8 cellular contexts compared by ENCODE assay signal in the genomic region with DNA sequence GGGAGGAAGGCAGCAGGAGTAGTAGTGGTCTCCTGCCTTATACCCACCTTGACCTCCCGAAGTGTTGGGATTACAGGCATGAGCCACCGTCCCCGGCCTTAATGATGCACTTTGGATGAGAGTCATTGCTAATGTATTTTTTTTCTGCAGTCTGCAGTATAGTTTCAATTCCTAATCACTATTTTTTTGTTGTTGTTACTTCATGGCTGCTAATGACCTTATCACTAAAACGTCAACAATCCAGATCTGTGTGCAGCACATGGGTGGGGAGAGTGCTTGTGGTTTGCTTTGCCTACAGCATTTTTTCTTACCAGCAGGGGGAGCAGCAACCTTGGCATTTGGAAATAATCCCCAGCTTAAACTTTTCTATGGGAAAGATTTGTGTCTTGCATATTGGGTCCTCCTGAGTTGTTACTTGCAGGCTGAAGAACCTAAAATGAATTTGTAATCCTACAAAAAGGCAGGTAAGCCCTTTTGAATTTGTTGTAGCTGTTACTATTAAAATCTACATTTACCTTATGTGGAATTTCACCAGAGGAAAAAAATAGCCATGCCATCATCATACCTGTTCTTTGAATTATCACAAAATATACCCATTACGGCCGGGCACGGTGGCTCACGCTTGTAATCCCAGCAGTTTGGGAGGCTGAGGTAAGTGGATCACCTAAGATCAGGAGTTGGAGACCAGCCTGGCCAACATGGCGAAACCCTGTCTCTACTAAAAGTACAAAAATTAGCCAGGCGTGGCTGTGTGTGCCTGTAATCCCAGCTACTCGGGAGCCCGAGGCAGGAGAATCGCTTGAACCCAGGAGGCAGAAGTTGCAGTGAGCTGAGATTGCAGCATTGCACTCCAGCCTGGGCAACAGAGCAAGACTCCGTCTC. TPM values are rescaled to one million over a fixed set of nuclear protein-coding genes. Genes with fewer than 3 reads are reported as not detected.
DNase-seq lines count a peak whose midpoint lies in the region; ATAC-seq and TF ChIP-seq lines count a peak whose summit lies in the region.

No MANE protein-coding gene starts in this region.

- H2BK12ac ChIP-seq in trophoblast cell (ENCODE audit: low read length) = no peak overlapping the region

- H3K27me3 ChIP-seq in SJSA1 (replicated peaks) (no peaks in the 10 kb centered on the region; the same call in 1 of the 2 replicates), trophoblast cell (ENCODE audit: insufficient read depth, low read length) (no peaks in the 10 kb centered on the region), uterus (no peaks in the 10 kb centered on the region)

- no peak overlapping the region for H4K91ac ChIP-seq in trophoblast cell (ENCODE audit: low read depth, low read length)

- intact Hi-C loops in uterus (cut with DNase I; ENCODE audit: low total_unique reads) = no loop called here

- H4K8ac ChIP-seq in trophoblast cell (ENCODE audit: low read depth, low read length) = no peak overlapping the region

- no peaks in the 10 kb centered on the region for H3K36me3 ChIP-seq in SJSA1
- no peaks in the 10 kb centered on the region for H3K36me3 ChIP-seq in trophoblast cell (ENCODE audit: control insufficient read depth in 1 of 2, insufficient read depth in 2 of 2, low read length in 2 of 2)
- no peaks in the 10 kb centered on the region for H3K36me3 ChIP-seq in uterus

- no peak overlapping the region for H3K4ac ChIP-seq in trophoblast cell (ENCODE audit: low read depth, low read length)

- H3K4me3 ChIP-seq in SJSA1 (no peak overlapping the region), trophoblast cell (ENCODE audit: low read depth, low read length) (no peak overlapping the region), uterus (no peak overlapping the region)

- no peak overlapping the region for H3K9ac ChIP-seq in trophoblast cell (ENCODE audit: low read length)

- no CpG with 5 or more reads among the region's 14 CpGs for WGBS in trophoblast cell (ENCODE audit: extremely low coverage, insufficient coverage, insufficient read length)

- H3K4me1 ChIP-seq in SJSA1 (replicated peaks) = no peaks in the 10 kb centered on the region; the same call in 1 of the 2 replicates
- H3K4me1 ChIP-seq in trophoblast cell (ENCODE audit: control insufficient read depth in 1 of 2, insufficient read depth in 2 of 2, low read length in 2 of 2) = no peaks in the 10 kb centered on the region
- no peaks in the 10 kb centered on the region for H3K4me1 ChIP-seq in uterus

- TF ChIP-seq CTCF in uterus (IDR thresholded peaks at IDR 0.05) = peak; percentile 63 to 82 (median 68)

- peak; percentile 71 for TF ChIP-seq RAD21 in Ishikawa (IDR thresholded peaks at IDR 0.05; ENCODE audit: low read depth)

- no peak overlapping the region for H3K4me2 ChIP-seq in trophoblast cell (ENCODE audit: low read length)

- ATAC-seq in GM19467 (IDR thresholded peaks at IDR 0.05; ENCODE audit: unreplicated experiment) = peak; percentile 65

- H3K23ac ChIP-seq in trophoblast cell (ENCODE audit: low read length) = no peak overlapping the region

- no peak overlapping the region for H3K14ac ChIP-seq in trophoblast cell (ENCODE audit: low read length)

- no peaks in the 10 kb centered on the region for H3K9me3 ChIP-seq in SJSA1 (replicated peaks)
- no peaks in the 10 kb centered on the region for H3K9me3 ChIP-seq in trophoblast cell (ENCODE audit: insufficient read depth, low read depth, low read length)
- H3K9me3 ChIP-seq in uterus = no peaks in the 10 kb centered on the region

- no peak overlapping the region for H4K12ac ChIP-seq in trophoblast cell (ENCODE audit: low read depth, low read length)

- H2BK5ac ChIP-seq in trophoblast cell (ENCODE audit: low read depth, low read length, poor library complexity) = no peak overlapping the region

- H3K27ac ChIP-seq in SJSA1 = no peak overlapping the region
- H3K27ac ChIP-seq in trophoblast cell (ENCODE audit: low read depth, low read length) = no peak overlapping the region
- H3K27ac ChIP-seq in uterus = no peak overlapping the region

- DNase-seq in CMK (ENCODE audit: low read depth) (peak; percentile 37), SJSA1 (ENCODE audit: low read depth in 1 of 2, low spot score in 2 of 2) (peak; percentile 50 to 67), germinal center (ENCODE audit: low spot score) (peak; percentile 79), trophoblast cell (peak; percentile 62 to 90), uterus (peak; percentile 39 to 46)
- peak; percentile 82 for DNase-seq in activated gamma-delta T cell treated with anti-CD3 and anti-CD28 coated beads, Interleukin-2, amount 50 U/mL, for 16 hours (ENCODE audit: low read depth)

- no peak overlapping the region for H3K18ac ChIP-seq in trophoblast cell (ENCODE audit: low read length)

- no peak overlapping the region for H2BK120ac ChIP-seq in trophoblast cell (ENCODE audit: insufficient read depth, low read length, poor library complexity)

- no peak for TF ChIP-seq EP300 in Ishikawa (IDR thresholded peaks at IDR 0.05; ENCODE audit: borderline replicate concordance)

- no peaks in the 10 kb centered on the region for H3K79me1 ChIP-seq in trophoblast cell (ENCODE audit: low read length)

- no peak overlapping the region for H2AFZ ChIP-seq in trophoblast cell (ENCODE audit: insufficient read depth, low read length, poor library complexity)

- no peak for TF ChIP-seq POLR2A in uterus (IDR thresholded peaks at IDR 0.05)

- H2AK5ac ChIP-seq in trophoblast cell (ENCODE audit: low read length) = no peak overlapping the region

- H3K79me2 ChIP-seq in trophoblast cell (ENCODE audit: control insufficient read depth, insufficient read depth, low read length, poor library complexity) = no peaks in the 10 kb centered on the region

TF ChIP-seq in Ishikawa, 13 proteins besides CTCF, POLR2A, EP300 and RAD21:
- TF ChIP-seq FOXM1 (IDR thresholded peaks at IDR 0.05; ENCODE audit: borderline replicate concordance, low read depth) (no peak), CEBPB (IDR thresholded peaks at IDR 0.05) (no peak), ZBTB7A (IDR thresholded peaks at IDR 0.05; ENCODE audit: low read depth) (no peak), NFIC (IDR thresholded peaks at IDR 0.05) (no peak), YY1 (IDR thresholded peaks at IDR 0.05; ENCODE audit: low read depth) (no peak), TAF1 (IDR thresholded peaks at IDR 0.05; ENCODE audit: low read depth) (no peak), TCF12 (IDR thresholded peaks at IDR 0.05; ENCODE audit: low read depth) (no peak), TEAD4 (IDR thresholded peaks at IDR 0.05) (no peak)
- TF ChIP-seq, protein P1, sequence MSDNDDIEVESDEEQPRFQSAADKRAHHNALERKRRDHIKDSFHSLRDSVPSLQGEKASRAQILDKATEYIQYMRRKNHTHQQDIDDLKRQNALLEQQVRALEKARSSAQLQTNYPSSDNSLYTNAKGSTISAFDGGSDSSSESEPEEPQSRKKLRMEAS (IDR thresholded peaks at IDR 0.05) = no peak
- TF ChIP-seq, protein P2, sequence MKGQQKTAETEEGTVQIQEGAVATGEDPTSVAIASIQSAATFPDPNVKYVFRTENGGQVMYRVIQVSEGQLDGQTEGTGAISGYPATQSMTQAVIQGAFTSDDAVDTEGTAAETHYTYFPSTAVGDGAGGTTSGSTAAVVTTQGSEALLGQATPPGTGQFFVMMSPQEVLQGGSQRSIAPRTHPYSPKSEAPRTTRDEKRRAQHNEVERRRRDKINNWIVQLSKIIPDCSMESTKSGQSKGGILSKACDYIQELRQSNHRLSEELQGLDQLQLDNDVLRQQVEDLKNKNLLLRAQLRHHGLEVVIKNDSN (IDR thresholded peaks at IDR 0.05) = no peak
- TF ChIP-seq, protein P3, sequence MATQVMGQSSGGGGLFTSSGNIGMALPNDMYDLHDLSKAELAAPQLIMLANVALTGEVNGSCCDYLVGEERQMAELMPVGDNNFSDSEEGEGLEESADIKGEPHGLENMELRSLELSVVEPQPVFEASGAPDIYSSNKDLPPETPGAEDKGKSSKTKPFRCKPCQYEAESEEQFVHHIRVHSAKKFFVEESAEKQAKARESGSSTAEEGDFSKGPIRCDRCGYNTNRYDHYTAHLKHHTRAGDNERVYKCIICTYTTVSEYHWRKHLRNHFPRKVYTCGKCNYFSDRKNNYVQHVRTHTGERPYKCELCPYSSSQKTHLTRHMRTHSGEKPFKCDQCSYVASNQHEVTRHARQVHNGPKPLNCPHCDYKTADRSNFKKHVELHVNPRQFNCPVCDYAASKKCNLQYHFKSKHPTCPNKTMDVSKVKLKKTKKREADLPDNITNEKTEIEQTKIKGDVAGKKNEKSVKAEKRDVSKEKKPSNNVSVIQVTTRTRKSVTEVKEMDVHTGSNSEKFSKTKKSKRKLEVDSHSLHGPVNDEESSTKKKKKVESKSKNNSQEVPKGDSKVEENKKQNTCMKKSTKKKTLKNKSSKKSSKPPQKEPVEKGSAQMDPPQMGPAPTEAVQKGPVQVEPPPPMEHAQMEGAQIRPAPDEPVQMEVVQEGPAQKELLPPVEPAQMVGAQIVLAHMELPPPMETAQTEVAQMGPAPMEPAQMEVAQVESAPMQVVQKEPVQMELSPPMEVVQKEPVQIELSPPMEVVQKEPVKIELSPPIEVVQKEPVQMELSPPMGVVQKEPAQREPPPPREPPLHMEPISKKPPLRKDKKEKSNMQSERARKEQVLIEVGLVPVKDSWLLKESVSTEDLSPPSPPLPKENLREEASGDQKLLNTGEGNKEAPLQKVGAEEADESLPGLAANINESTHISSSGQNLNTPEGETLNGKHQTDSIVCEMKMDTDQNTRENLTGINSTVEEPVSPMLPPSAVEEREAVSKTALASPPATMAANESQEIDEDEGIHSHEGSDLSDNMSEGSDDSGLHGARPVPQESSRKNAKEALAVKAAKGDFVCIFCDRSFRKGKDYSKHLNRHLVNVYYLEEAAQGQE (IDR thresholded peaks at IDR 0.05; ENCODE audit: low read depth) = no peak

RNA-seq across cellular contexts. Expression of a gene that starts 6.3 kb away (rescaled TPM):
- 22.8 and 24.7 TPM in 2 replicates for total RNA-seq in SJSA1 (2014; rRNA removed; shearing (Covaris generic))
- 8.6 and 8.9 TPM in 2 replicates for polyA plus RNA-seq in trophoblast cell (2013)
- total RNA-seq in uterus = 10 to 100 TPM in 3 of 4 donors, 1 to 10 TPM in 1; 3.8 to 22.5 (median 13.6) TPM

RNA-seq across cellular contexts. Expression of a gene that starts 17.1 kb away (rescaled TPM):
- total RNA-seq in SJSA1 (2014; rRNA removed; shearing (Covaris generic)) = not detected in 2 replicates
- polyA plus RNA-seq in trophoblast cell (2013) = not detected in 2 replicates
- total RNA-seq in uterus = not detected

RNA-seq across cellular contexts. Expression of a gene that starts 31.7 kb away (rescaled TPM):
- total RNA-seq in SJSA1 (2014; rRNA removed; shearing (Covaris generic)) = not detected in 2 replicates
- not detected in 2 replicates for polyA plus RNA-seq in trophoblast cell (2013)
- total RNA-seq in uterus = 1 to 10 TPM in 2 of 4 donors, under 1 TPM in 2; 0.41 to 2.8 (median 1.8) TPM

RNA-seq across cellular contexts. Expression of a gene that starts 40.1 kb away (rescaled TPM):
- 0.05 TPM in 1 of 2 replicates, not detected in the other for total RNA-seq in SJSA1 (2014; rRNA removed; shearing (Covaris generic))
- polyA plus RNA-seq in trophoblast cell (2013) = 0.60 and 0.67 TPM in 2 replicates
- total RNA-seq in uterus = 1 to 10 TPM; 1.0 to 5.5 (median 2.3) TPM
